1 cellular context compared by ENCODE assay signal in genomic region chr16:57185945-57186629, GRCh38.
TF ChIP-seq lines count a peak whose summit lies in the region.

TSS of gene PSME3IP1 (minus strand) at chr16:57186039. CDS start at chr16:57173854, 12,185 bp downstream.
TSS of gene RSPRY1 (plus strand) at chr16:57186329. CDS start at chr16:57204659, 18,330 bp downstream.

TF ChIP-seq in SK-N-SH, 30 proteins besides CTCF, POLR2A, EP300 and RAD21 (continued from another document):
- TF ChIP-seq USF2 (IDR thresholded peaks at IDR 0.05; ENCODE audit: borderline replicate concordance, low read depth, low read length) (peak; percentile 79), GABPA (IDR thresholded peaks at IDR 0.05; ENCODE audit: low read depth) (peak; percentile 91), RCOR1 (IDR thresholded peaks at IDR 0.05; ENCODE audit: low read length) (no peak), YY1 (IDR thresholded peaks at IDR 0.05; ENCODE audit: low read depth) (peak; percentile 87)
